ENCODE assay signal across 15 cellular contexts in the genomic region with DNA sequence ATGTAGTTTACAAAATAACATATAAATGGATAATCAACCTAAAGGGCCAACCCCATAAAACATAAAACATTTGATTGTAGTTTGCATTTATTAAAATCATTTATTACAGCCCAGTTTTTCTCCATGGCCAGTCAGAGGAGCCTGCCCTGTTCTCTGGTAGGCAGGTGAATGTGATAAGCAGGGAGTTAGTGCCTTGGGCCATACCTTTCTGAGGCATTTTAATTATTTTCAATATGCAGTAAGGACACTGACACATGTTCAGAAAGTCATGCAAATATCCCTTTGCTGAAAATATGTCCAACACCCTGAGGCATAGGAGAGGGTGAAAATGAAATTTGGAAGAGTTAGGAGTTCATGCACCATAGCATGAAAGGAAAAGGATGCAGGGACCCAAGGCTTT.
DNase-seq lines count a peak whose midpoint lies in the region; ATAC-seq lines count a peak whose summit lies in the region.
"Had no signal": no experiment of that assay in that cellular context is flagged by ENCODE, and none has a peak within 500 bp of the region (broad histone marks: within the 10 kb centered on the region; RNA-seq: fewer than 3 reads in every experiment).

No MANE protein-coding gene starts in this region.

- H3K9ac ChIP-seq in skeletal muscle satellite cell (ENCODE audit: low read depth, low read length), result no peak overlapping the region

- DNase-seq in NCI-H1048 (lab: John Stamatoyannopoulos, UW), result peak; percentile 35
- DNase-seq in cerebellar nuclear complex (lab: John Stamatoyannopoulos, UW), result no peak
- DNase-seq in SW 1271 (lab: John Stamatoyannopoulos, UW), result no peak
- DNase-seq: COR-L47, H7, NCI-H2029, NCI-H2171 treated with DMSO at 0.1 percent for 48 hours, NCI-H446 treated with DMSO at 0.1 percent for 48 hours, NCI-H774, PC-9 had no signal

- no peak overlapping the region for H3K4me3 ChIP-seq in skeletal muscle satellite cell (ENCODE audit: low read length)
- H3K4me3 ChIP-seq: PC-9, SJSA1 had no signal

- ATAC-seq in GM19351 (IDR thresholded peaks at IDR 0.05; ENCODE audit: unreplicated experiment), result peak; percentile 16
- ATAC-seq in HG03432 (IDR thresholded peaks at IDR 0.05; ENCODE audit: unreplicated experiment), result peak; percentile 22
- ATAC-seq in GM21528 (IDR thresholded peaks at IDR 0.05; ENCODE audit: low FRiP score, unreplicated experiment), result no peak

- peaks cover 12% of the 10 kb centered on the region for H3K4me1 ChIP-seq in skeletal muscle satellite cell (ENCODE audit: control insufficient read depth, insufficient read depth, low read length)

- H3K9me3 ChIP-seq in skeletal muscle satellite cell (replicated peaks; ENCODE audit: low read length), result no peaks in the 10 kb centered on the region
- H3K9me3 ChIP-seq: SJSA1 had no signal

- H3K4me2 ChIP-seq in skeletal muscle satellite cell (ENCODE audit: low read length), result peak overlapping the region; percentile 3
- H3K4me2 ChIP-seq: PC-9 had no signal

- H3K27me3 ChIP-seq in skeletal muscle satellite cell (ENCODE audit: control insufficient read depth, insufficient read depth, low read length), result no peaks in the 10 kb centered on the region
- H3K27me3 ChIP-seq: SJSA1 had no signal

- no peaks in the 10 kb centered on the region for H3K36me3 ChIP-seq in skeletal muscle satellite cell (ENCODE audit: insufficient read depth, low read length)
- H3K36me3 ChIP-seq: SJSA1 had no signal
